ENCODE assay signal across 33 cellular contexts in genomic region chr10:66257801-66258200, GRCh38.
DNase-seq lines count a peak whose midpoint lies in the region; ATAC-seq and TF ChIP-seq lines count a peak whose summit lies in the region.
"Had no signal": no experiment of that assay in that cellular context is flagged by ENCODE, and none has a peak within 500 bp of the region (broad histone marks: within the 10 kb centered on the region; RNA-seq: fewer than 3 reads in every experiment).

No MANE protein-coding gene starts in this region.

- no peak overlapping the region for H3K14ac ChIP-seq in trophoblast cell (ENCODE audit: low read length)

- BruUV-seq in PC-3 (replicated peaks; lab: Mats Ljungman, UMichigan) = no TSS peak

- no peaks in the 10 kb centered on the region for H3K9me3 ChIP-seq in Karpas-422 (ENCODE audit: low read length)
- H3K9me3 ChIP-seq in OCI-LY3 (ENCODE audit: insufficient read depth, low read length) = no peaks in the 10 kb centered on the region
- no peaks in the 10 kb centered on the region for H3K9me3 ChIP-seq in PC-3 (ENCODE audit: low read length)
- H3K9me3 ChIP-seq in trophoblast cell (ENCODE audit: insufficient read depth, low read depth, low read length) = no peaks in the 10 kb centered on the region
- no peaks in the 10 kb centered on the region for H3K9me3 ChIP-seq in MM.1S (replicated peaks; ENCODE audit: insufficient read depth, low read length)
- H3K9me3 ChIP-seq in stomach = peaks cover 0 to 14% (median 0%) of the 10 kb centered on the region in 4 donors
- H3K9me3 ChIP-seq: A549, BE2C, Caco-2 had no signal

- no peak for TF ChIP-seq EP300 in stomach (IDR thresholded peaks at IDR 0.05)

- H3K27ac ChIP-seq in Karpas-422 (ENCODE audit: low read length) (no peak overlapping the region), OCI-LY3 (ENCODE audit: low read length) (no peak overlapping the region), PC-3 (ENCODE audit: low read length) (no peak overlapping the region), trophoblast cell (ENCODE audit: low read depth, low read length) (no peak overlapping the region), MM.1S (ENCODE audit: low read length) (no peak overlapping the region), stomach (no peak overlapping the region)
- H3K27ac ChIP-seq: 22Rv1; A549; BLaER1; BLaER1 treated with 17β-estradiol and CSF1 and Interleukin-3, amounts not matched to agents 10 nM and 100 nM; C4-2B had no signal

- no peak overlapping the region for H2AK5ac ChIP-seq in trophoblast cell (ENCODE audit: low read length)

- H4K91ac ChIP-seq in trophoblast cell (ENCODE audit: low read depth, low read length) = no peak overlapping the region

- no peak overlapping the region for H2BK12ac ChIP-seq in trophoblast cell (ENCODE audit: low read length)

- no peak overlapping the region for H2BK120ac ChIP-seq in trophoblast cell (ENCODE audit: insufficient read depth, low read length, poor library complexity)

- no CpG with 5 or more reads among the region's 1 CpG for WGBS in trophoblast cell (ENCODE audit: extremely low coverage, insufficient coverage, insufficient read length)
- 79 to 90% (median 83%) methylated on average over 1 of the region's 1 CpG for WGBS in stomach, 5 donors

- H3K9ac ChIP-seq in Karpas-422 (ENCODE audit: low read length) (no peak overlapping the region), OCI-LY3 (ENCODE audit: low read length) (no peak overlapping the region), PC-3 (ENCODE audit: low read length) (no peak overlapping the region), trophoblast cell (ENCODE audit: low read length) (no peak overlapping the region), MM.1S (ENCODE audit: low read length) (no peak overlapping the region)
- H3K9ac ChIP-seq: BLaER1; BLaER1 treated with 17β-estradiol and CSF1 and Interleukin-3, amounts not matched to agents 10 nM and 100 nM had no signal

- H2BK5ac ChIP-seq in trophoblast cell (ENCODE audit: low read depth, low read length, poor library complexity) = no peak overlapping the region

- H4K20me1 ChIP-seq in Karpas-422 (ENCODE audit: insufficient read depth, low read depth, low read length) = no peaks in the 10 kb centered on the region
- H4K20me1 ChIP-seq in OCI-LY3 (ENCODE audit: insufficient read depth, low read length) = peaks cover 3% of the 10 kb centered on the region; the same call in 1 of the 2 replicates
- H4K20me1 ChIP-seq in PC-3 (ENCODE audit: low read length) = no peaks in the 10 kb centered on the region
- H4K20me1 ChIP-seq in MM.1S (ENCODE audit: insufficient read depth, low read length) = no peaks in the 10 kb centered on the region
- H4K20me1 ChIP-seq: BLaER1; BLaER1 treated with 17β-estradiol and CSF1 and Interleukin-3, amounts not matched to agents 10 nM and 100 nM had no signal

- H3K36me3 ChIP-seq in Karpas-422 (ENCODE audit: insufficient read depth, low read length) (no peaks in the 10 kb centered on the region), OCI-LY3 (replicated peaks; ENCODE audit: low read depth, low read length) (no peaks in the 10 kb centered on the region), PC-3 (ENCODE audit: low read depth, low read length) (no peaks in the 10 kb centered on the region), trophoblast cell (ENCODE audit: control insufficient read depth in 1 of 2, insufficient read depth in 2 of 2, low read length in 2 of 2) (no peaks in the 10 kb centered on the region), MM.1S (replicated peaks; ENCODE audit: insufficient read depth, low read length) (no peaks in the 10 kb centered on the region), stomach (no peaks in the 10 kb centered on the region)
- H3K36me3 ChIP-seq: BE2C; BLaER1; BLaER1 treated with 17β-estradiol and CSF1 and Interleukin-3, amounts not matched to agents 10 nM and 100 nM had no signal

- no peaks in the 10 kb centered on the region for H3K9me2 ChIP-seq in Karpas-422 (replicated peaks; ENCODE audit: insufficient read depth, low read length)
- H3K9me2 ChIP-seq in PC-3 (replicated peaks; ENCODE audit: low read length) = no peaks in the 10 kb centered on the region
- H3K9me2 ChIP-seq in MM.1S (replicated peaks; ENCODE audit: insufficient read depth, low read length) = no peaks in the 10 kb centered on the region

- H3K4me1 ChIP-seq in Karpas-422 (ENCODE audit: low read length) (peaks cover 33% of the 10 kb centered on the region), OCI-LY3 (ENCODE audit: low read length) (peaks cover 28% of the 10 kb centered on the region), PC-3 (ENCODE audit: insufficient read depth, low read length) (peaks cover 4% of the 10 kb centered on the region; the same call in 1 of the 2 replicates), trophoblast cell (ENCODE audit: control insufficient read depth in 1 of 2, insufficient read depth in 2 of 2, low read length in 2 of 2) (peaks cover 0 to 2% of the 10 kb centered on the region in 2 experiments), MM.1S (ENCODE audit: low read length) (no peaks in the 10 kb centered on the region), stomach (no peaks in the 10 kb centered on the region)
- H3K4me1 ChIP-seq: A549, BE2C had no signal

- H3F3A ChIP-seq in PC-3 (ENCODE audit: low read length, unreplicated experiment) (no peaks in the 10 kb centered on the region), MM.1S (ENCODE audit: insufficient read depth, low read length) (no peaks in the 10 kb centered on the region)

- H3K4ac ChIP-seq in trophoblast cell (ENCODE audit: low read depth, low read length) = no peak overlapping the region

- ATAC-seq in PC-3 = peak; percentile 67
- ATAC-seq in HG02623 (IDR thresholded peaks at IDR 0.05; ENCODE audit: unreplicated experiment) = no peak
- ATAC-seq: A549; CD8-positive, alpha-beta T cell had no signal

- H3K79me2 ChIP-seq in Karpas-422 (ENCODE audit: low read length) (no peaks in the 10 kb centered on the region), OCI-LY3 (ENCODE audit: low read length) (no peaks in the 10 kb centered on the region), PC-3 (ENCODE audit: low read length) (no peaks in the 10 kb centered on the region), trophoblast cell (ENCODE audit: control insufficient read depth, insufficient read depth, low read length, poor library complexity) (no peaks in the 10 kb centered on the region), MM.1S (ENCODE audit: low read length) (no peaks in the 10 kb centered on the region)

- no peak for TF ChIP-seq CTCF in OCI-LY3 (IDR thresholded peaks at IDR 0.05; ENCODE audit: low read depth, low read length)
- no peak for TF ChIP-seq CTCF in PC-3 (conservative IDR thresholded peaks at IDR 0.05; ENCODE audit: low read depth, low read length)
- TF ChIP-seq CTCF in MM.1S (IDR thresholded peaks at IDR 0.05; ENCODE audit: low read length) = no peak
- TF ChIP-seq CTCF in stomach (IDR thresholded peaks at IDR 0.05) = no peak

- no peak overlapping the region for H3K23ac ChIP-seq in trophoblast cell (ENCODE audit: low read length)

- H4K12ac ChIP-seq in trophoblast cell (ENCODE audit: low read depth, low read length) = no peak overlapping the region

- H3K4me3 ChIP-seq in Karpas-422 (ENCODE audit: low read length) (peak overlapping the region; percentile 13; the same call in 1 of the 2 replicates), OCI-LY3 (ENCODE audit: low read length) (no peak overlapping the region), PC-3 (ENCODE audit: low read length) (no peak overlapping the region), trophoblast cell (ENCODE audit: low read depth, low read length) (no peak overlapping the region), MM.1S (ENCODE audit: low read length) (no peak overlapping the region), stomach (no peak overlapping the region)
- H3K4me3 ChIP-seq: A549; BLaER1; BLaER1 treated with 17β-estradiol and CSF1 and Interleukin-3, amounts not matched to agents 10 nM and 100 nM had no signal

- no peak overlapping the region for H3K18ac ChIP-seq in trophoblast cell (ENCODE audit: low read length)

- H3K27me3 ChIP-seq in Karpas-422 (ENCODE audit: low read length) = no peaks in the 10 kb centered on the region
- H3K27me3 ChIP-seq in OCI-LY3 (ENCODE audit: low read depth, low read length) = no peaks in the 10 kb centered on the region; the same call in 1 of the 2 replicates
- H3K27me3 ChIP-seq in PC-3 (ENCODE audit: low read length) = no peaks in the 10 kb centered on the region
- H3K27me3 ChIP-seq in trophoblast cell (ENCODE audit: insufficient read depth, low read length) = no peaks in the 10 kb centered on the region
- H3K27me3 ChIP-seq in MM.1S (replicated peaks; ENCODE audit: insufficient read depth, low read length) = no peaks in the 10 kb centered on the region
- no peaks in the 10 kb centered on the region for H3K27me3 ChIP-seq in stomach
- H3K27me3 ChIP-seq: BE2C; BLaER1; BLaER1 treated with 17β-estradiol and CSF1 and Interleukin-3, amounts not matched to agents 10 nM and 100 nM had no signal

- TF ChIP-seq POLR2A in stomach (IDR thresholded peaks at IDR 0.05) = no peak

- H3K4me2 ChIP-seq in Karpas-422 (ENCODE audit: low read depth, low read length, poor library complexity, severe bottlenecking) = peak overlapping the region; percentile 48
- H3K4me2 ChIP-seq in OCI-LY3 (ENCODE audit: low read length) = peak overlapping the region; percentile 61; the same call in 1 of the 2 replicates
- no peak overlapping the region for H3K4me2 ChIP-seq in PC-3 (ENCODE audit: low read length)
- H3K4me2 ChIP-seq in trophoblast cell (ENCODE audit: low read length) = no peak overlapping the region
- no peak overlapping the region for H3K4me2 ChIP-seq in MM.1S (ENCODE audit: low read depth, low read length)
- H3K4me2 ChIP-seq: A549, BLaER1 had no signal

- H2AFZ ChIP-seq in Karpas-422 (ENCODE audit: low read length) (no peak overlapping the region), OCI-LY3 (ENCODE audit: low read depth, low read length) (no peak overlapping the region), PC-3 (ENCODE audit: low read length) (no peak overlapping the region), trophoblast cell (ENCODE audit: insufficient read depth, low read length, poor library complexity) (no peak overlapping the region), MM.1S (ENCODE audit: low read length) (no peak overlapping the region)

- no peaks in the 10 kb centered on the region for H3K79me1 ChIP-seq in trophoblast cell (ENCODE audit: low read length)

- POLR2A ChIA-PET in PC-3 (lab: Charles Lee; ENCODE audit: unreplicated experiment) = no interaction called here

- no peak overlapping the region for H4K8ac ChIP-seq in trophoblast cell (ENCODE audit: low read depth, low read length)

- intact Hi-C loops in PC-3 (cut with micrococcal nuclease) = no loop called here
- intact Hi-C loops in stomach (cut with DNase I; ENCODE audit: low total_unique reads) = no loop called here

- CTCF ChIA-PET in PC-3 (lab: Charles Lee) = interaction anchor here (0.7 kb wide), 1 partner anchor 236 kb away, joined by 3 read pairs; no protein-coding TSS in a partner anchor

- DNase-seq in Karpas-422 (no peak), PC-3 (peak; percentile 60), trophoblast cell (peak; percentile 5 to 65), NCI-H524 (lab: John Stamatoyannopoulos, UW) (no peak), MM.1S (no peak), stomach (no peak)
- DNase-seq: 8988T; ACHN; AML-193; BE2C; C1 segment of cervical spinal cord; Caco-2; Calu3; CD4-positive, alpha-beta memory T cell; CD4-positive, alpha-beta T cell; CD4-positive, CD25-positive, alpha-beta regulatory T cell; CD8-positive, alpha-beta memory T cell; CD8-positive, alpha-beta T cell; COR-L47; DMS 273 treated with DMSO at 0.1 percent for 48 hours; DMS153; DMS53; DMS79; DMS79 treated with DMSO at 0.1 percent for 48 hours; DND-41; EL had no signal

Comparison
In these comparisons a context has a peak if more than half of its experiments do, and no peak if none do; other contexts are left out.
1. DNase-seq: peak in PC-3 (single experiment) and trophoblast cell (2 of 2); none in Karpas-422 (single experiment), NCI-H524 (0 of 2), MM.1S (single experiment) and stomach (single experiment).
2. H3K4me2 ChIP-seq: peak in Karpas-422 (single experiment) and OCI-LY3 (single experiment); none in PC-3 (single experiment), trophoblast cell (single experiment) and MM.1S (single experiment).